In the genomic region with DNA sequence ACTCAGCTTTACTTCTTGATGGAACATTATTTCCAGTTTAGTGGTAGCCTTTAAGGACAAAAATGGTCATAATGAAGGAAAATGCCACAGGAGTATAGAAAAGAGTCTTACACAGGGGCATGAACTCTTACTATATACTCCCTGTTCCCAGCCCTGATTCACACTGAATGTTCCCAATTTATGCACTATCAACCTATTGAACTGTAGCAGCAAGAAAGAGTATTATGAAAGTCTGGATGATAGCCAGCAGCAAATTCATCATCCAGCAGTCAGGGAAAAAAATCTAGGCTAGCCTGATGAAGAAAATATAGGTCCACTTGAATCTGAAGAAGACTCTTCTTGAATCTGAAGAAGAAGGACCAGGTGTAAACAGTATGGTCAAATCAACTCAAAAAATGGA, we compare ENCODE assay signal across 24 cellular contexts.
"Had no signal": no experiment of that assay in that cellular context is flagged by ENCODE, and none has a peak within 500 bp of the region (broad histone marks: within the 10 kb centered on the region; RNA-seq: fewer than 3 reads in every experiment).

No MANE protein-coding gene starts in this region.

- H3K27me3 ChIP-seq: body of pancreas, heart left ventricle, neutrophil, ovary, right lobe of liver, testis, vagina had no signal

- H3K4me1 ChIP-seq: body of pancreas, heart left ventricle, psoas muscle, right lobe of liver, testis, vagina had no signal

- H3K36me3 ChIP-seq: heart left ventricle, neutrophil, ovary, right lobe of liver, vagina had no signal

- H3K4me3 ChIP-seq: body of pancreas, heart left ventricle, ovary, psoas muscle, right lobe of liver, testis, vagina had no signal

- H3K9me3 ChIP-seq: body of pancreas, neutrophil, ovary, psoas muscle, right lobe of liver, testis, vagina had no signal

- DNase-seq: activated B cell treated with CpG ODN at 0.5 μM for 24 hours; activated CD4-positive, alpha-beta T cell treated with anti-CD3 and anti-CD28 coated beads for 36 hours; activated CD4-positive, alpha-beta T cell treated with anti-CD3 and anti-CD28 coated beads, Interleukin-2, amount 50 U/mL, for 48 hours; activated CD8-positive, alpha-beta memory T cell treated with anti-CD3 and anti-CD28 coated beads, Interleukin-2, amount 50 U/mL, for 48 hours; activated naive CD4-positive, alpha-beta T cell treated with Interleukin-2 at 50 U/mL for 16 hours; activated naive CD8-positive, alpha-beta T cell treated with anti-CD3 and anti-CD28 coated beads for 36 hours; activated T-cell treated with anti-CD3 and anti-CD28 coated beads, Interleukin-2, amount 50 U/mL, for 48 hours; amygdala; body of pancreas; central memory CD4-positive, alpha-beta T cell; effector memory CD4-positive, alpha-beta T cell; heart left ventricle; islet precursor cell; left cardiac atrium; ovary; psoas muscle; right lobe of liver; small intestine; stimulated activated CD4-positive, alpha-beta T cell treated with anti-CD3 and anti-CD28 coated beads, Interleukin-2, amount 100 ng/mL, for 48 hours; stimulated activated naive CD4-positive, alpha-beta T cell; T-helper 17 cell; testis had no signal
